Comparison of ENCODE assay signal across 8 cellular contexts in the genomic region with DNA sequence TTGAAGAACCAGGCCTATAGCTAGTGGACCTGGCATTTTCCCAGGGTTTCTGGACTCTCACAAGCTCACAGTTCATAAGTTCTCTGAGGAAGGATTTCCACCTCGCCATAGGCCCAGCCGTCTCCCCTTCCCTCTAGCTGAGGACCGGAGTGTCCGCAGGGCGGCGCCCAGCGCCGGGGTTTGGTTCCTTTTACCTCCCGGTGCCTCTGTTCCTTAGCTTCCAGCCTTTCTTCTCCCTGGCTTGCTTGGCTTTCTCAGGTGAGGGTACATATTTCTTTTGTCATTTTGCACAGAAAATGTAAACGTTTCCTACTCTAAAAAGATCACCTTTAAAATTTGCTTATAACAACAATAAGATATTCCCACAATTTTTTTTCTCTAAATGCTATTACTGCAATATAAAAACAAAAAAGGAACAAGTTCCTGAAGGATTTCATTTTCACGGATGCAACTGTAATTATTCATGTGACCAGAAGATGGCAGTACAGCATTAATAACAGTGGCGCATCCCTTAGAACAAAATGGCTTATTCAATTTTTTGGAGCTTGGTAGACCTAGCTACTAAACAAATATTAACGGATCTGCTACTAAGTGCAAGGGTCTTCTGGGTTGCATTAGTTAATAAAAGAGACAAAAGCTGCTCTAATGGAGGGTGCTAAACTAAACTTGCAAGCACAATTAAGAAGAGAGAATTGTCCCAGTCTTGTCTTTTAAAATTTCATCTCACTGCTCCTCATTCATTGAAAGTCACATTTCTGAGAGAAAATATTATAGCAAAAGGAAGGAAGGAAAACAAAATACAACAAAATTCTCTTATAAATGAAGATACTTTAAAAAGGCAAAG.
DNase-seq lines count a peak whose midpoint lies in the region; ATAC-seq, FAIRE-seq and TF ChIP-seq lines count a peak whose summit lies in the region.

No MANE protein-coding gene starts in this region.

- H3K27ac ChIP-seq in RWPE2 (ENCODE audit: poor library complexity, severe bottlenecking), result no peak overlapping the region

- H3K27ac Mint-ChIP-seq in Caco-2 (ENCODE audit: unreplicated experiment), result no peak overlapping the region
- H3K27ac Mint-ChIP-seq in nephron, result peak overlapping the region; percentile 34 to 72 (median 57)

- BruUV-seq in Caco-2 (replicated peaks; lab: Mats Ljungman, UMichigan), result no TSS peak

- no peaks in the 10 kb centered on the region for H3K36me3 Mint-ChIP-seq in Caco-2 (ENCODE audit: insufficient read depth, unreplicated experiment)
- H3K36me3 Mint-ChIP-seq in nephron (ENCODE audit: low read depth), result no peaks in the 10 kb centered on the region

- ATAC-seq in RWPE2 (ENCODE audit: low read depth), result peak; percentile 91
- no peak for ATAC-seq in HG03521 (IDR thresholded peaks at IDR 0.05; ENCODE audit: unreplicated experiment)
- ATAC-seq in GM18520 (IDR thresholded peaks at IDR 0.05; ENCODE audit: unreplicated experiment), result no peak

- POLR2A ChIA-PET in Caco-2 (lab: Charles Lee), result no interaction called here

- H3K4me3 ChIP-seq in Caco-2 (ENCODE audit: low read depth, low read length) (no peak overlapping the region), RWPE2 (ENCODE audit: severe bottlenecking) (no peak overlapping the region), epithelial cell of proximal tubule (ENCODE audit: low read depth, low read length) (no peak overlapping the region)

- H3K27me3 ChIP-seq in Caco-2 (replicated peaks; ENCODE audit: control insufficient read depth, insufficient read depth, low read length), result no peaks in the 10 kb centered on the region
- no peaks in the 10 kb centered on the region for H3K27me3 ChIP-seq in RWPE2 (ENCODE audit: insufficient read depth, poor library complexity, severe bottlenecking)

- CTCF ChIA-PET in Caco-2 (lab: Charles Lee), result interaction anchor here (0.6 to 1.8 kb wide), 15 partner anchors 9 to 976 kb away, joined by 3 to 11 read pairs (median 4); a partner anchor contains a TSS

- TF ChIP-seq CTCF in Caco-2 (IDR thresholded peaks at IDR 0.05; ENCODE audit: insufficient read depth in 1 of 2, low read depth in 1 of 2, low read length in 1 of 2, severe bottlenecking in 1 of 2, unreplicated experiment in 1 of 2) (peak; percentile 57 to 60), RWPE2 (IDR thresholded peaks at IDR 0.05; ENCODE audit: poor library complexity, severe bottlenecking) (peak; percentile 97), epithelial cell of proximal tubule (conservative IDR thresholded peaks at IDR 0.05; ENCODE audit: low read depth, low read length) (peak; percentile 51), nephron (IDR thresholded peaks at IDR 0.05; ENCODE audit: unreplicated experiment in 3 of 3) (peak; percentile 78 to 81 (median 79))

- no peaks in the 10 kb centered on the region for H3K4me1 ChIP-seq in Caco-2
- H3K4me1 ChIP-seq in RWPE2 (ENCODE audit: insufficient read depth, poor library complexity, severe bottlenecking), result no peaks in the 10 kb centered on the region

- H3K4me3 Mint-ChIP-seq in Caco-2 (ENCODE audit: unreplicated experiment) (no peak overlapping the region), nephron (peak overlapping the region in 2 of 3 experiments; percentile 40 to 49)

- no peaks in the 10 kb centered on the region for H3K36me3 ChIP-seq in Caco-2 (ENCODE audit: control insufficient read depth, insufficient read depth, low read length)
- H3K36me3 ChIP-seq in RWPE2 (ENCODE audit: low read depth), result no peaks in the 10 kb centered on the region

- peak; percentile 93 for FAIRE-seq in GM19239 (lab: Jason Lieb, UNC)

- DNase-seq in Caco-2 (peak; percentile 67 to 69), GM19239 (ENCODE audit: insufficient read length, low spot score) (peak; percentile 14), LHCN-M2 (ENCODE audit: low read depth) (peak; percentile 66), RWPE2 (ENCODE audit: low spot score) (peak; percentile 65), epithelial cell of proximal tubule (ENCODE audit: low read depth) (peak; percentile 35)

- H3K27me3 Mint-ChIP-seq in Caco-2 (ENCODE audit: insufficient read depth, unreplicated experiment), result peaks cover 2% of the 10 kb centered on the region
- H3K27me3 Mint-ChIP-seq in nephron (ENCODE audit: low read depth), result peaks cover 5% of the 10 kb centered on the region

- intact Hi-C loops in Caco-2 (cut with micrococcal nuclease; ENCODE audit: unreplicated experiment), result loop anchor here (1.0 to 10.0 kb wide), 6 partner anchors 64 to 953 kb away; a partner anchor contains a TSS

- H3K4me1 Mint-ChIP-seq in Caco-2 (ENCODE audit: low read depth, unreplicated experiment) (no peaks in the 10 kb centered on the region), nephron (peaks cover 6% of the 10 kb centered on the region)

- H3K9me3 Mint-ChIP-seq in Caco-2 (ENCODE audit: unreplicated experiment), result no peaks in the 10 kb centered on the region
- H3K9me3 Mint-ChIP-seq in nephron, result no peaks in the 10 kb centered on the region

- H3K9me3 ChIP-seq in Caco-2, result no peaks in the 10 kb centered on the region
- H3K9me3 ChIP-seq in RWPE2 (ENCODE audit: severe bottlenecking), result no peaks in the 10 kb centered on the region

Comparison
In these comparisons a context has a peak if more than half of its experiments do, and no peak if none do; other contexts are left out.
1. DNase-seq: peak in every context shown above with its lines; median percentile 68 in Caco-2; 66 in LHCN-M2; 65 in RWPE2; 35 in epithelial cell of proximal tubule; 14 in GM19239.